Comparison of ENCODE assay signal across 8 cellular contexts in genomic region chr1:235368428-235368827, GRCh38. TPM values are rescaled to one million over a fixed set of nuclear protein-coding genes. Genes with fewer than 3 reads are reported as not detected.
A peak's percentile ranks its signal among the peaks of the same experiment; 100 is the strongest.
DNase-seq lines count a peak whose midpoint lies in the region; ATAC-seq and TF ChIP-seq lines count a peak whose summit lies in the region.

No MANE protein-coding gene starts in this region.

- no peaks in the 10 kb centered on the region for H3K9me3 ChIP-seq in NT2/D1 (ENCODE audit: insufficient read depth, low read length)

- no peaks in the 10 kb centered on the region for H3K27me3 ChIP-seq in NT2/D1 (ENCODE audit: insufficient read depth, insufficient read length)

- ATAC-seq in effector memory CD8-positive, alpha-beta T cell (replicated peaks) = no peak
- ATAC-seq in GM18505 (IDR thresholded peaks at IDR 0.05; ENCODE audit: unreplicated experiment) (no peak), HG03045 (IDR thresholded peaks at IDR 0.05; ENCODE audit: unreplicated experiment) (no peak)

- H3K9me3 Mint-ChIP-seq in effector memory CD8-positive, alpha-beta T cell = no peaks in the 10 kb centered on the region
- no peaks in the 10 kb centered on the region for H3K9me3 Mint-ChIP-seq in osteocyte (ENCODE audit: unreplicated experiment)

- H3K27me3 Mint-ChIP-seq in effector memory CD8-positive, alpha-beta T cell = no peaks in the 10 kb centered on the region
- H3K27me3 Mint-ChIP-seq in osteocyte (ENCODE audit: unreplicated experiment) = no peaks in the 10 kb centered on the region

- peak overlapping the region; percentile 68 for H3K4me3 ChIP-seq in NT2/D1 (ENCODE audit: insufficient read length, low read depth)

- DNase-seq in ELR (ENCODE audit: low read depth) (peak; percentile 3), NT2/D1 (ENCODE audit: low read depth, low spot score) (no peak), osteocyte (ENCODE audit: extremely low spot score, unreplicated experiment) (no peak), dermis blood vessel endothelial cell (no peak), GM10266 (ENCODE audit: extremely low spot score) (no peak)
- DNase-seq in effector memory CD8-positive, alpha-beta T cell = no peak

- no peak for TF ChIP-seq POLR2A in GM18505 (IDR thresholded peaks at IDR 0.05; ENCODE audit: borderline replicate concordance, extremely low read depth, insufficient read depth, insufficient read length)

- H3K36me3 ChIP-seq in NT2/D1 (ENCODE audit: insufficient read depth, insufficient read length, low read length) = peaks cover 15% of the 10 kb centered on the region

- H3K4me1 ChIP-seq in NT2/D1 (ENCODE audit: insufficient read depth, insufficient read length) = no peaks in the 10 kb centered on the region

- H3K4me3 Mint-ChIP-seq in effector memory CD8-positive, alpha-beta T cell = peak overlapping the region; percentile 99
- peak overlapping the region; percentile 94 for H3K4me3 Mint-ChIP-seq in osteocyte (ENCODE audit: unreplicated experiment)

- H3K36me3 Mint-ChIP-seq in effector memory CD8-positive, alpha-beta T cell (ENCODE audit: insufficient read depth) = peaks cover 2% of the 10 kb centered on the region
- peaks cover 9% of the 10 kb centered on the region for H3K36me3 Mint-ChIP-seq in osteocyte (ENCODE audit: unreplicated experiment)

- peak overlapping the region; percentile 70 for H3K9ac ChIP-seq in NT2/D1 (ENCODE audit: insufficient read length, low read depth)

- H3K4me1 Mint-ChIP-seq in effector memory CD8-positive, alpha-beta T cell (ENCODE audit: low read depth in 2 of 2) = peaks cover 17 to 32% of the 10 kb centered on the region in 2 donors
- peaks cover 27% of the 10 kb centered on the region for H3K4me1 Mint-ChIP-seq in osteocyte (ENCODE audit: unreplicated experiment)

- peak overlapping the region; percentile 55 to 94 for H3K27ac Mint-ChIP-seq in effector memory CD8-positive, alpha-beta T cell
- H3K27ac Mint-ChIP-seq in osteocyte (ENCODE audit: unreplicated experiment) = peak overlapping the region; percentile 94

- no peak for TF ChIP-seq CTCF in osteocyte (IDR thresholded peaks at IDR 0.05)
- no peak for TF ChIP-seq CTCF in GM10266 (IDR thresholded peaks at IDR 0.05; ENCODE audit: control insufficient read depth, insufficient read depth, low read depth, missing control alignments)

RNA-seq across cellular contexts. Expression of gene TBCE, which starts 1.2 kb away (rescaled TPM):
- total RNA-seq in osteocyte = 30.3 and 31.8 TPM in 2 replicates
- total RNA-seq in dermis blood vessel endothelial cell = 17.5 and 22.4 TPM in 2 replicates

RNA-seq across cellular contexts. Expression of gene GGPS1, which starts 40.1 kb away (rescaled TPM):
- total RNA-seq in osteocyte (37.1 and 42.5 TPM in 2 replicates), dermis blood vessel endothelial cell (24.7 and 31.5 TPM in 2 replicates)

RNA-seq across cellular contexts. Expression of gene ARID4B, which starts 40.4 kb away (rescaled TPM):
- total RNA-seq in osteocyte (41.3 and 41.5 TPM in 2 replicates), dermis blood vessel endothelial cell (62.0 and 67.9 TPM in 2 replicates)
